ENCODE assay signal across 9 cellular contexts in the genomic region with DNA sequence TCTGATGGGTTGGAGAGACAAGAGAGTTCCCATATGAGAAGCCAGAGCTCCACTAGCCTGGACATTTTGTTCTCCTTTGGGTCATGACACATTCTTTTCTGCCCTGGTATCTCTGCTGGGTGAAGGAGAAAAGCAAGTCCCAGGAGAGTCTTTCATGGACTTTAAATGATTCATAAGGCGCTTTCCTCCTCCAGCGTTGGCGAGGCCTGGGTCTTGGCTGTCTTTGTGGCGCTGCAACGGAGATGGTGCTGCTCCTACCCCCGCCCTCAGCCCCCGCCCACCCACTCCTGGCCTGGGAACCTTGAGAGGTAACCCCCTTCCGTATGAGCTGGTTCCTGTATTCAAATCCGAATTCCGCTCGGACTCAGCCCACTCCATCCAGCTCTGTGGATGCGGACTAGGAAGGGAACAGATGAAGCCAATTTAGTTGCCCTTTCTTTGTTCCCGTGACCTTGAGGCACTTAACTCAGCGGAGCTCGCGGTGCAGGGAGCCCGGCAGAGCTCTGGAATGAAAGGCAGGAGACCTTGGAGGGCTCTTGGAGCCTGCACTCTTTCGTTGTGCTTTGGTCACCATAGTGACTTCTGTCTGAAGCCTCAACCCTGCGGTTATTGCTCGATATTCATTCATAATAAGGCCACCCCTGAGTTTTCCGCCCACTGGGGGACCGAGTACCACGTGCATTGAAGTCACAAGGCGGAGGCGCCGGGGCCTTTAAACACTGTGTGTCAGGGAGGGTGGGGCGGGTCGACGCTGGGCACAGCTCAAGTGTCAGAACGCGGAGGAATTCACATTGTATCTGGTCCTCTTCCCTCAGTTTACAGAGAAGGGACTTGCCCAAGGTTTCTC. TPM values are rescaled to one million over a fixed set of nuclear protein-coding genes. Genes with fewer than 3 reads are reported as not detected.
A peak's percentile ranks its signal among the peaks of the same experiment; 100 is the strongest.
DNase-seq lines count a peak whose midpoint lies in the region; ATAC-seq and TF ChIP-seq lines count a peak whose summit lies in the region.
"Had no signal": no experiment of that assay in that cellular context is flagged by ENCODE, and none has a peak within 500 bp of the region (broad histone marks: within the 10 kb centered on the region; RNA-seq: fewer than 3 reads in every experiment).

No MANE protein-coding gene starts in this region.

- H4K20me1 ChIP-seq in neural cell (ENCODE audit: insufficient read depth) = no peaks in the 10 kb centered on the region

- TF ChIP-seq EP300 in neural cell (conservative IDR thresholded peaks at IDR 0.05; ENCODE audit: poor library complexity, severe bottlenecking) = peak; percentile 28

- no peak for ATAC-seq in HG02623 (IDR thresholded peaks at IDR 0.05; ENCODE audit: unreplicated experiment)
- no peak for ATAC-seq in HG03439 (IDR thresholded peaks at IDR 0.05; ENCODE audit: unreplicated experiment)

- no peaks in the 10 kb centered on the region for H3K9me3 ChIP-seq in SJSA1 (replicated peaks)
- H3K9me3 ChIP-seq in neural cell (ENCODE audit: low read length) = no peaks in the 10 kb centered on the region
- no peaks in the 10 kb centered on the region for H3K9me3 ChIP-seq in WERI-Rb-1 (ENCODE audit: severe bottlenecking)

- H2AFZ ChIP-seq in ACC112 (ENCODE audit: low read length, unreplicated experiment) (peak overlapping the region; percentile 74), neural cell (ENCODE audit: low read depth, low read length) (peak overlapping the region; percentile 19)
- H2AFZ ChIP-seq: PC-9 had no signal

- H3K36me3 ChIP-seq in ACC112 (ENCODE audit: insufficient read depth, low read length) (no peaks in the 10 kb centered on the region), SJSA1 (no peaks in the 10 kb centered on the region), neural cell (ENCODE audit: insufficient read depth, low read length) (no peaks in the 10 kb centered on the region), WERI-Rb-1 (no peaks in the 10 kb centered on the region)

- no peaks in the 10 kb centered on the region for H3K79me2 ChIP-seq in ACC112 (ENCODE audit: control insufficient read depth, insufficient read depth, low read length, unreplicated experiment)
- H3K79me2 ChIP-seq in neural cell (replicated peaks; ENCODE audit: insufficient read depth, low read length) = no peaks in the 10 kb centered on the region

- H3K9ac ChIP-seq in neural cell (ENCODE audit: low read length) = peak overlapping the region; percentile 45

- DNase-seq in SJSA1 (ENCODE audit: low read depth in 1 of 2, low spot score in 2 of 2) (peak; percentile 26 to 63), globus pallidus (ENCODE audit: low spot score) (peak; percentile 37), NCI-H226 (no peak), WERI-Rb-1 (no peak)
- DNase-seq: PC-9 had no signal

- TF ChIP-seq RAD21 in neural cell (conservative IDR thresholded peaks at IDR 0.05) = no peak

- H3K27me3 ChIP-seq in ACC112 (ENCODE audit: insufficient read depth, low read length) (no peaks in the 10 kb centered on the region), SJSA1 (replicated peaks) (no peaks in the 10 kb centered on the region), neural cell (ENCODE audit: insufficient read depth, low read depth, low read length) (no peaks in the 10 kb centered on the region), WERI-Rb-1 (ENCODE audit: insufficient read depth, low read depth, severe bottlenecking) (no peaks in the 10 kb centered on the region)

- H3F3A ChIP-seq in neural cell (ENCODE audit: insufficient read depth, low read length, poor library complexity, severe bottlenecking) = no peaks in the 10 kb centered on the region

- H3K4me3 ChIP-seq in ACC112 (ENCODE audit: low read depth, low read length) (peak overlapping the region; percentile 56), SJSA1 (no peak overlapping the region), neural cell (ENCODE audit: low read length) (peak overlapping the region; percentile 38), WERI-Rb-1 (ENCODE audit: low read depth, low read length) (no peak overlapping the region)
- H3K4me3 ChIP-seq: PC-9 had no signal

- H3K4me2 ChIP-seq in neural cell (ENCODE audit: low read length) = no peak overlapping the region
- H3K4me2 ChIP-seq: PC-9 had no signal

- H3K4me1 ChIP-seq in ACC112 (ENCODE audit: control insufficient read depth, insufficient read depth, low read length, unreplicated experiment) = peaks cover 27% of the 10 kb centered on the region
- no peaks in the 10 kb centered on the region for H3K4me1 ChIP-seq in SJSA1 (replicated peaks)

- H3K9me2 ChIP-seq in neural cell (ENCODE audit: insufficient read depth, low read length) = no peaks in the 10 kb centered on the region

- H3K27ac ChIP-seq in ACC112 (ENCODE audit: low read depth, low read length) (peak overlapping the region; percentile 89), SJSA1 (no peak overlapping the region), neural cell (ENCODE audit: low read length) (peak overlapping the region; percentile 61), WERI-Rb-1 (no peak overlapping the region)
- H3K27ac ChIP-seq: PC-9 had no signal

- TF ChIP-seq CTCF in neural cell (IDR thresholded peaks at IDR 0.05; ENCODE audit: poor library complexity, severe bottlenecking) (no peak), WERI-Rb-1 (IDR thresholded peaks at IDR 0.05; ENCODE audit: low read depth, low read length) (no peak)

TF ChIP-seq in neural cell, 6 proteins besides CTCF, POLR2A, EP300 and RAD21:
- TF ChIP-seq, protein P1, sequence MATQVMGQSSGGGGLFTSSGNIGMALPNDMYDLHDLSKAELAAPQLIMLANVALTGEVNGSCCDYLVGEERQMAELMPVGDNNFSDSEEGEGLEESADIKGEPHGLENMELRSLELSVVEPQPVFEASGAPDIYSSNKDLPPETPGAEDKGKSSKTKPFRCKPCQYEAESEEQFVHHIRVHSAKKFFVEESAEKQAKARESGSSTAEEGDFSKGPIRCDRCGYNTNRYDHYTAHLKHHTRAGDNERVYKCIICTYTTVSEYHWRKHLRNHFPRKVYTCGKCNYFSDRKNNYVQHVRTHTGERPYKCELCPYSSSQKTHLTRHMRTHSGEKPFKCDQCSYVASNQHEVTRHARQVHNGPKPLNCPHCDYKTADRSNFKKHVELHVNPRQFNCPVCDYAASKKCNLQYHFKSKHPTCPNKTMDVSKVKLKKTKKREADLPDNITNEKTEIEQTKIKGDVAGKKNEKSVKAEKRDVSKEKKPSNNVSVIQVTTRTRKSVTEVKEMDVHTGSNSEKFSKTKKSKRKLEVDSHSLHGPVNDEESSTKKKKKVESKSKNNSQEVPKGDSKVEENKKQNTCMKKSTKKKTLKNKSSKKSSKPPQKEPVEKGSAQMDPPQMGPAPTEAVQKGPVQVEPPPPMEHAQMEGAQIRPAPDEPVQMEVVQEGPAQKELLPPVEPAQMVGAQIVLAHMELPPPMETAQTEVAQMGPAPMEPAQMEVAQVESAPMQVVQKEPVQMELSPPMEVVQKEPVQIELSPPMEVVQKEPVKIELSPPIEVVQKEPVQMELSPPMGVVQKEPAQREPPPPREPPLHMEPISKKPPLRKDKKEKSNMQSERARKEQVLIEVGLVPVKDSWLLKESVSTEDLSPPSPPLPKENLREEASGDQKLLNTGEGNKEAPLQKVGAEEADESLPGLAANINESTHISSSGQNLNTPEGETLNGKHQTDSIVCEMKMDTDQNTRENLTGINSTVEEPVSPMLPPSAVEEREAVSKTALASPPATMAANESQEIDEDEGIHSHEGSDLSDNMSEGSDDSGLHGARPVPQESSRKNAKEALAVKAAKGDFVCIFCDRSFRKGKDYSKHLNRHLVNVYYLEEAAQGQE (IDR thresholded peaks at IDR 0.05; ENCODE audit: borderline replicate concordance) = no peak
- TF ChIP-seq MXI1 (conservative IDR thresholded peaks at IDR 0.05; ENCODE audit: poor library complexity, severe bottlenecking) (no peak), SMC3 (conservative IDR thresholded peaks at IDR 0.05; ENCODE audit: poor library complexity) (peak; percentile 17), EZH2 (IDR thresholded peaks at IDR 0.05; ENCODE audit: borderline replicate concordance, insufficient read depth, low read length, poor library complexity, severe bottlenecking) (no peak), TAF1 (IDR thresholded peaks at IDR 0.05; ENCODE audit: low read depth) (peak; percentile 42), POLR2AphosphoS5 (IDR thresholded peaks at IDR 0.05) (peak; percentile 58)

RNA-seq across cellular contexts. Expression of gene PWWP2A, which starts 14.0 kb away (rescaled TPM):
- total RNA-seq in SJSA1 (2014; rRNA removed; shearing (Covaris generic)) = 41.4 and 49.8 TPM in 2 replicates
- 37.2 and 50.3 TPM in 2 replicates for polyA plus RNA-seq in neural cell
- polyA minus RNA-seq in neural cell = 78.9 and 91.8 TPM in 2 replicates

Comparison
In these comparisons a context has a peak if more than half of its experiments do, and no peak if none do; other contexts are left out.
1. H3K27ac ChIP-seq: peak in ACC112 (single experiment) and neural cell (single experiment); none in SJSA1 (single experiment) and WERI-Rb-1 (single experiment).
2. H3K4me3 ChIP-seq: peak in ACC112 (single experiment) and neural cell (single experiment); none in SJSA1 (single experiment) and WERI-Rb-1 (single experiment).
3. DNase-seq: peak in SJSA1 (2 of 2) and globus pallidus (single experiment); none in NCI-H226 (single experiment) and WERI-Rb-1 (single experiment).